Comparison of ENCODE assay signal across 8 cellular contexts in genomic region chr2:23384551-23385349, GRCh38. TPM values are rescaled to one million over a fixed set of nuclear protein-coding genes. Genes with fewer than 3 reads are reported as not detected.
A peak's percentile ranks its signal among the peaks of the same experiment; 100 is the strongest.
DNase-seq lines count a peak whose midpoint lies in the region; ATAC-seq lines count a peak whose summit lies in the region.

KLHL29 (plus strand) TSS chr2:23385179; CDS start chr2:23562197, 177,018 bp downstream.

- peak within 1 kb of the TSS; percentile 0 for H3K27ac ChIP-seq in mesodermal cell (ENCODE audit: low read depth, low read length, severe bottlenecking)

- 2 to 5% methylated on average over 53 to 63 of the region's 92 CpGs for WGBS in mesodermal cell (ENCODE audit: insufficient coverage in 2 of 2), 2 experiments

- peak within 1 kb of the TSS; percentile 78 for H3K9ac ChIP-seq in endocrine pancreas (ENCODE audit: control insufficient read depth, insufficient read depth, low read length)

- H3K36me3 ChIP-seq in endocrine pancreas (ENCODE audit: control insufficient read depth, insufficient read depth, low read length) = no peaks in the 10 kb centered on the region
- no peaks in the 10 kb centered on the region for H3K36me3 ChIP-seq in mesodermal cell (ENCODE audit: control insufficient read depth, insufficient read depth, low read length)

- H3K4me1 ChIP-seq in endocrine pancreas (ENCODE audit: control insufficient read depth, insufficient read depth, low read length) = peaks cover 7% of the 10 kb centered on the region
- H3K4me1 ChIP-seq in mesodermal cell (ENCODE audit: control insufficient read depth, insufficient read depth, low read length, poor library complexity, severe bottlenecking) = peaks cover 15% of the 10 kb centered on the region

- ATAC-seq in HG02885 (IDR thresholded peaks at IDR 0.05; ENCODE audit: poor library complexity, unreplicated experiment) = peak; percentile 67

- H3K9me3 ChIP-seq in endocrine pancreas (ENCODE audit: control insufficient read depth, low read length) = no peaks in the 10 kb centered on the region
- H3K9me3 ChIP-seq in mesodermal cell (ENCODE audit: control insufficient read depth, low read length) = no peaks in the 10 kb centered on the region

- H3K27me3 ChIP-seq in endocrine pancreas (ENCODE audit: control insufficient read depth, insufficient read depth, low read length) = no peaks in the 10 kb centered on the region

- peak; percentile 10 for DNase-seq in SIG-M5 treated with dmso at 0.1 percent for 504 hours (lab: John Stamatoyannopoulos, UW; ENCODE audit: unreplicated experiment)
- no peak for DNase-seq in SIG-M5 (lab: John Stamatoyannopoulos, UW)
- DNase-seq in NCI-H2196 treated with DMSO at 0.1 percent for 48 hours (lab: John Stamatoyannopoulos, UW; ENCODE audit: unreplicated experiment) = peak; percentile 18
- DNase-seq in activated CD8-positive, alpha-beta memory T cell treated with anti-CD3 and anti-CD28 coated beads for 48 hours (ENCODE audit: low read depth in 2 of 3, low spot score in 2 of 3) = peak; percentile 23 to 38 (median 30)
- DNase-seq in stimulated activated CD8-positive, alpha-beta memory T cell treated with anti-CD3 and anti-CD28 coated beads, Interleukin-15, amount 100 ng/mL, for 48 hours (ENCODE audit: low read depth in 2 of 2) = peak; percentile 36 to 53

- no peak within 1 kb of the TSS for H3K4me3 ChIP-seq in endocrine pancreas (ENCODE audit: control insufficient read depth, insufficient read depth, low read length)
- H3K4me3 ChIP-seq in mesodermal cell (ENCODE audit: extremely low read depth, insufficient read depth, low read length, poor library complexity, severe bottlenecking) = peak within 1 kb of the TSS; percentile 53

RNA-seq across cellular contexts. Expression of gene KLHL29, which starts in this region (rescaled TPM):
- 7.4 TPM for polyA plus RNA-seq in mesodermal cell (2013, experiment 1 of 2)
- polyA plus RNA-seq in mesodermal cell (2013, experiment 2 of 2) = 7.0 TPM
